In the genomic region with DNA sequence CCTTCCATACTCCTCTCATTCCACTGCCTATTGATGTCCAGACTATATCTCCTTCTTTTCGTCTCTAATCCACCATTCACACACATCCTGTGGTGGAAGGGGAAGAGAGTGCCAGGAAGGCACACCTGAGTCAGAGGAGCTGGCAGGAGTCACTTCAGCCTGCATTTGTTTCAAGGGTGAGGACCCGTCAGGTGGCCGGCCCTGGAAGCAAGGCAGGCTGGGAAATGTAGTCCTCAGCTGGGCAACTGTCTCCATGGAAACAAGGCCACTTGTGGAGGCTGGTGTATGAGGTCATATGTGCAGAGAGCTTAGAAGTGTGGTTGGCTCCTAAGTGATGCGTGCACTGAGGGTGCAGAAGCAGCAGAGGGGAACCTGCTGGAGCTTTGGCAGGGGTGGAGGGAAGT, we compare ENCODE assay signal across 9 cellular contexts.
A peak's percentile ranks its signal among the peaks of the same experiment; 100 is the strongest.
DNase-seq lines count a peak whose midpoint lies in the region; ATAC-seq and TF ChIP-seq lines count a peak whose summit lies in the region.
"Had no signal": no experiment of that assay in that cellular context is flagged by ENCODE, and none has a peak within 500 bp of the region (broad histone marks: within the 10 kb centered on the region; RNA-seq: fewer than 3 reads in every experiment).

No MANE protein-coding gene starts in this region.

- no peak overlapping the region for H3K4me3 Mint-ChIP-seq in H9
- H3K4me3 Mint-ChIP-seq in activated naive CD4-positive, alpha-beta T cell treated with anti-CD3 and anti-CD28 coated beads, Interleukin-2, amount 10 ng/mL, durations not matched to agents 7 days and 5 days, result no peak overlapping the region

- peak; percentile 15 for DNase-seq in NK-92 treated with Interleukin-12 subunit alpha and Interleukin-12 subunit beta, amount 100 ng/mL, for 24 hours (lab: John Stamatoyannopoulos, UW)
- no peak for DNase-seq in NK-92 (lab: John Stamatoyannopoulos, UW; ENCODE audit: unreplicated experiment)
- peak; percentile 89 for DNase-seq in H9
- peak; percentile 32 for DNase-seq in NCI-H2227 treated with DMSO at 0.1 percent for 48 hours (lab: John Stamatoyannopoulos, UW)
- peak; percentile 59 for DNase-seq in choroid plexus epithelial cell (ENCODE audit: low read depth)
- DNase-seq in renal cortical epithelial cell (ENCODE audit: low read depth), result peak; percentile 21
- DNase-seq in activated naive CD4-positive, alpha-beta T cell treated with anti-CD3 and anti-CD28 coated beads, Interleukin-2, amount 10 ng/mL, durations not matched to agents 7 days and 5 days, result no peak

- H3K23me2 ChIP-seq in H9 (ENCODE audit: insufficient read length, low read depth, low read length, poor library complexity, severe bottlenecking), result no peaks in the 10 kb centered on the region

- peaks cover 4% of the 10 kb centered on the region; the same call in 1 of the 2 replicates for H3K4me1 ChIP-seq in H9 (ENCODE audit: insufficient read depth, low read length)

- H3K27me3 ChIP-seq in H9 (ENCODE audit: insufficient read depth, low read length), result no peaks in the 10 kb centered on the region

- no peaks in the 10 kb centered on the region for H3K36me3 Mint-ChIP-seq in H9 (ENCODE audit: insufficient read depth in 1 of 3, low read depth in 3 of 3)
- no peaks in the 10 kb centered on the region for H3K36me3 Mint-ChIP-seq in activated naive CD4-positive, alpha-beta T cell treated with anti-CD3 and anti-CD28 coated beads, Interleukin-2, amount 10 ng/mL, durations not matched to agents 7 days and 5 days

- no peak overlapping the region for H2BK12ac ChIP-seq in H9 (ENCODE audit: insufficient read length, low read depth, low read length)

- H3K23ac ChIP-seq in H9 (ENCODE audit: insufficient read length, low read depth, low read length), result no peak overlapping the region

- H3K27ac Mint-ChIP-seq in H9, result no peak overlapping the region
- H3K27ac Mint-ChIP-seq in activated naive CD4-positive, alpha-beta T cell treated with anti-CD3 and anti-CD28 coated beads, Interleukin-2, amount 10 ng/mL, durations not matched to agents 7 days and 5 days, result no peak overlapping the region

- H2AFZ ChIP-seq in H9 (ENCODE audit: low read length), result peak overlapping the region; percentile 99

- H2BK15ac ChIP-seq in H9 (ENCODE audit: low read depth, low read length), result no peak overlapping the region

- no peak overlapping the region for H3K18ac ChIP-seq in H9 (ENCODE audit: insufficient read length, low read depth, low read length)

- no peak overlapping the region for H3K4me3 ChIP-seq in choroid plexus epithelial cell (ENCODE audit: low read depth, low read length)
- H3K4me3 ChIP-seq: SK-N-MC had no signal

- no peak overlapping the region for H3K9ac ChIP-seq in H9 (ENCODE audit: extremely low read depth, insufficient read length, low read length)

- no peak overlapping the region for H3K56ac ChIP-seq in H9 (ENCODE audit: insufficient read length, low read depth, low read length)

- no peak overlapping the region for H2AK5ac ChIP-seq in H9 (ENCODE audit: insufficient read length, low read length)

- no peak overlapping the region for H3K27ac ChIP-seq in H9 (ENCODE audit: insufficient read length, low read depth, low read length)
- H3K27ac ChIP-seq: SK-N-MC had no signal

- H3K79me2 ChIP-seq in H9 (ENCODE audit: insufficient read depth, low read length), result no peaks in the 10 kb centered on the region

- WGBS in H9 (ENCODE audit: extremely low coverage, insufficient read length, low lambda C conversion rate), result 100% methylated on average over 1 of the region's 4 CpGs

- H3K79me1 ChIP-seq in H9 (ENCODE audit: insufficient read depth, low read depth, low read length, poor library complexity, severe bottlenecking), result no peaks in the 10 kb centered on the region

- no peak overlapping the region for H3K14ac ChIP-seq in H9 (ENCODE audit: insufficient read depth, low read length)

- H3T11ph ChIP-seq in H9 (ENCODE audit: low read length), result no peak overlapping the region

- H3K4ac ChIP-seq in H9 (ENCODE audit: low read depth, low read length), result no peak overlapping the region

- H4K5ac ChIP-seq in H9 (ENCODE audit: insufficient read length, low read depth, low read length), result no peak overlapping the region

- no peak overlapping the region for H4K8ac ChIP-seq in H9 (replicated peaks; ENCODE audit: insufficient read length, low read depth, low read length)

- no peaks in the 10 kb centered on the region for H3K9me3 ChIP-seq in H9 (ENCODE audit: control insufficient read depth, low read depth, low read length)

- CTCF ChIA-PET in activated naive CD4-positive, alpha-beta T cell treated with anti-CD3 and anti-CD28 coated beads, Interleukin-2, amount 10 ng/mL, durations not matched to agents 7 days and 5 days (lab: Charles Lee), result interaction anchor here (0.7 to 2.4 kb wide), 4 partner anchors 10 to 96 kb away, joined by 3 to 8 read pairs (median 5); no protein-coding TSS in a partner anchor

- H2BK20ac ChIP-seq in H9 (ENCODE audit: low read depth, low read length, poor library complexity, severe bottlenecking), result no peak overlapping the region

- no peaks in the 10 kb centered on the region for H4K20me1 ChIP-seq in H9 (ENCODE audit: control insufficient read depth, insufficient read depth, insufficient read length)

- no peak overlapping the region for H2BK5ac ChIP-seq in H9 (ENCODE audit: insufficient read length, low read length)

- H3K4me1 Mint-ChIP-seq in H9, result peaks cover 19 to 21% of the 10 kb centered on the region in 2 experiments
- no peaks in the 10 kb centered on the region for H3K4me1 Mint-ChIP-seq in activated naive CD4-positive, alpha-beta T cell treated with anti-CD3 and anti-CD28 coated beads, Interleukin-2, amount 10 ng/mL, durations not matched to agents 7 days and 5 days

- H4K91ac ChIP-seq in H9 (ENCODE audit: insufficient read length, low read depth, low read length), result no peak overlapping the region

- H3K9me3 Mint-ChIP-seq in H9, result no peaks in the 10 kb centered on the region
- H3K9me3 Mint-ChIP-seq in activated naive CD4-positive, alpha-beta T cell treated with anti-CD3 and anti-CD28 coated beads, Interleukin-2, amount 10 ng/mL, durations not matched to agents 7 days and 5 days, result no peaks in the 10 kb centered on the region

- no peak overlapping the region for H2BK120ac ChIP-seq in H9 (ENCODE audit: low read depth, low read length, poor library complexity, severe bottlenecking)

- H3K4me2 ChIP-seq in H9 (ENCODE audit: insufficient read depth, insufficient read length, low read length), result peak overlapping the region; percentile 12

- peaks cover 26% of the 10 kb centered on the region for H3K27me3 Mint-ChIP-seq in H9 (ENCODE audit: low read depth)
- H3K27me3 Mint-ChIP-seq in activated naive CD4-positive, alpha-beta T cell treated with anti-CD3 and anti-CD28 coated beads, Interleukin-2, amount 10 ng/mL, durations not matched to agents 7 days and 5 days, result peaks cover 15% of the 10 kb centered on the region

- no peak for ATAC-seq in HG02840 (IDR thresholded peaks at IDR 0.05; ENCODE audit: low FRiP score, unreplicated experiment)

- TF ChIP-seq CTCF in H9 (conservative IDR thresholded peaks at IDR 0.05), result no peak
- TF ChIP-seq CTCF in choroid plexus epithelial cell (conservative IDR thresholded peaks at IDR 0.05; ENCODE audit: low read depth, low read length), result no peak

Comparison
In these comparisons a context has a peak if more than half of its experiments do, and no peak if none do; other contexts are left out.
1. DNase-seq: peak in NK-92 treated with Interleukin-12 subunit alpha and Interleukin-12 subunit beta, amount 100 ng/mL, for 24 hours (single experiment), H9 (single experiment), NCI-H2227 treated with DMSO at 0.1 percent for 48 hours (single experiment), choroid plexus epithelial cell (single experiment) and renal cortical epithelial cell (single experiment); none in NK-92 (single experiment) and activated naive CD4-positive, alpha-beta T cell treated with anti-CD3 and anti-CD28 coated beads, Interleukin-2, amount 10 ng/mL, durations not matched to agents 7 days and 5 days (single experiment).